In the genomic region with DNA sequence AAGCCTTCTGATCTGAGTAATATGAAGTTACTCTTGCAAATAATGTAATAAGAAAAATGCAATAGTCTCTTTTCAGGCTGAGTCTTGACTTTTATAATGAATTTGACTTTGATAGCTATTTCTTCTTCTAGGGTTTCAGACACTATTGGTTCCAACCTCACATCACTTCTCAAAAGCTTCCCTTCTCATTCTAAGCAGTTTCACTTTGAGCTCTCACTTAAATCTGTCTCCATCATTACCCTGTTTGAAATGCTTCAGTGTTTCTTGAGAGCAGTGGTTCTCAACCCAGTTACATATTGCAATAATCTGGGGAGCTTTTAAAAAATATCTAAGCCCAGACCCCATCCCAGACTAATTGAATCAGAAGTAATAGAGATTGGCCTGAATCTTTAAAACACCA, we compare ENCODE assay signal across 20 cellular contexts. TPM values are rescaled to one million over a fixed set of nuclear protein-coding genes. Genes with fewer than 3 reads are reported as not detected.
A peak's percentile ranks its signal among the peaks of the same experiment; 100 is the strongest.
DNase-seq lines count a peak whose midpoint lies in the region; ATAC-seq and TF ChIP-seq lines count a peak whose summit lies in the region.
"Had no signal": no experiment of that assay in that cellular context is flagged by ENCODE, and none has a peak within 500 bp of the region (broad histone marks: within the 10 kb centered on the region; RNA-seq: fewer than 3 reads in every experiment).

No MANE protein-coding gene starts in this region.

- intact Hi-C loops in stomach (cut with DNase I; ENCODE audit: low total_unique reads): no loop called here

- H3K4me1 ChIP-seq in stomach: no peaks in the 10 kb centered on the region
- H3K4me1 ChIP-seq: upper lobe of left lung had no signal

- H3K9me3 ChIP-seq in stomach: no peaks in the 10 kb centered on the region
- H3K9me3 ChIP-seq: upper lobe of left lung had no signal

- no peaks in the 10 kb centered on the region for H3K36me3 ChIP-seq in stomach
- H3K36me3 ChIP-seq: upper lobe of left lung had no signal

- H3K27ac ChIP-seq in stomach: no peak overlapping the region
- H3K27ac ChIP-seq: epithelial cell of prostate, upper lobe of left lung had no signal

- peak; percentile 20 for DNase-seq in GM10248 (ENCODE audit: extremely low spot score)
- DNase-seq in Ammon's horn (ENCODE audit: low spot score): no peak
- DNase-seq in NCI-H69 (lab: John Stamatoyannopoulos, UW): no peak
- no peak for DNase-seq in stomach
- DNase-seq in glomerular visceral epithelial cell (ENCODE audit: extremely low spot score): no peak
- DNase-seq: ACHN; activated CD8-positive, alpha-beta T cell treated with anti-CD3 and anti-CD28 coated beads, Interleukin-2, amount 10 ng/mL, durations not matched to agents 7 days and 5 days; activated naive CD4-positive, alpha-beta T cell treated with anti-CD3 and anti-CD28 coated beads, Interleukin-2, amount 50 U/mL, for 16 hours; cerebellar nuclear complex; DMS53; hypothalamus; Kasumi-1; occipital lobe; stimulated activated CD4-positive, alpha-beta T cell treated with anti-CD3 and anti-CD28 coated beads, Interleukin-12 subunit alpha, Interleukin-12 subunit beta, amount 100 ng/mL, for 4 hours; T-helper 17 cell; upper lobe of left lung had no signal

- no peak for TF ChIP-seq EP300 in stomach (IDR thresholded peaks at IDR 0.05)

- POLR2A ChIA-PET in GM10248 (lab: Yijun Ruan, JAX): no interaction called here

- CTCF ChIA-PET in GM10248 (lab: Yijun Ruan, JAX): interaction anchor here (1.3 to 3.4 kb wide), 4 partner anchors 11 to 90 kb away, joined by 4 to 17 read pairs (median 6); no protein-coding TSS in a partner anchor

- TF ChIP-seq POLR2A in stomach (IDR thresholded peaks at IDR 0.05): no peak

- ATAC-seq in GM19351 (IDR thresholded peaks at IDR 0.05; ENCODE audit: unreplicated experiment): peak; percentile 73
- peak; percentile 66 for ATAC-seq in HG02798 (IDR thresholded peaks at IDR 0.05; ENCODE audit: poor library complexity, unreplicated experiment)
- peak; percentile 50 for ATAC-seq in HG03558 (IDR thresholded peaks at IDR 0.05; ENCODE audit: extremely low read depth, unreplicated experiment)
- ATAC-seq: activated CD8-positive, alpha-beta T cell treated with anti-CD3 and anti-CD28 coated beads, Interleukin-2, amount 10 ng/mL, durations not matched to agents 7 days and 5 days; T-helper 17 cell had no signal

- H3K4me3 ChIP-seq in stomach: no peak overlapping the region
- H3K4me3 ChIP-seq: upper lobe of left lung had no signal

- TF ChIP-seq CTCF in GM10248 (IDR thresholded peaks at IDR 0.05; ENCODE audit: control extremely low read depth, extremely low read depth, low read depth, missing control alignments) (no peak), stomach (IDR thresholded peaks at IDR 0.05) (no peak)

- H3K27me3 ChIP-seq in stomach: no peaks in the 10 kb centered on the region
- H3K27me3 ChIP-seq: upper lobe of left lung had no signal

RNA-seq across cellular contexts. Expression of gene BMP2K, which starts 40.5 kb away (rescaled TPM):
- 10 to 100 TPM in 4 of 5 donors, 1 to 10 TPM in 1; 7.6 to 68.7 (median 29.1) TPM for total RNA-seq in stomach
- polyA plus RNA-seq in stomach: 1 to 10 TPM; 4.7 to 5.3 (median 4.9) TPM
